9 cellular contexts compared by ENCODE assay signal in the genomic region with DNA sequence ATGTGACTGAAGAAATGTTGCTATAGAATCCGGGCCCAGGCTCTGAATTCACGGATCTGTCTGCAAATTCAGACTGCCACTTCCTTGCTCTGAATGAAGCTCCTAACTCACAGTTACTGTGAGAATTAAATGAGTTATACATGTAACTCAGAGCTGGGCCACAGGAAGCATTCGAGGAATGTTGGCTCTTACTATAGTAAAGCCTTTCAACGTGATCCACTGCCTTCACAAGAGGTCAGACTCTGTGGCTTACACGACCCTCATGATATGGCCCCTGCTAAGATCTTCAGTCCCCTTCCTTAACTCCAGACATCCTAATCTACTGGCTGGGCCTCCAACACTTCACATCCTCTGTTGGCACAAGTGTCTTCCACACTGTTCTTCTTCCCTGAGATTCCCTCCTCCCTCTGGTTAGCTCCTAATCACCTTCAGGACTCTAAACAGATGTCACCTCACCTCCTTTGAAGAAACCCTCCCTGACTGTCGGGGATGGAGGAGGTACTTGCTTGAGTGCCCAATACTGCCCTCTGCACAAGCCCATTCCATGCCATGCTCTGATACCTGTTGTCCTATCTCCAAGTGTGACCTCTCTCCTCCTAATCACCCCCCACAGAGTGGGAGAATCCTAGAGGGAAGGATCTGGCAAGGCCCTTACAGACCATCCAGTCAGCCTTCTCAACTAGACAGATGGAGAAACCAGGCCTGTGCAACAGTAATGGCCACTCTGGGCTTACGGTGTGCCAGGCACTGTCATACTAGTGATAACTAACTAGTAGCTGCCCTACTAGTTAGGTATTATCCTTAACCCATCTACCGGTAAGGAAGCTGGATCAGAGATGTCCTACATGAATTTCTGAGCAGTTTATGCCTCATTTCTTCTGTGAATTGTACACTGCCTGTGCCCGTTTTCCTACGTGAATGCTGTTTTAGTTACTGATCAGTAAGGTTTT. TPM values are rescaled to one million over a fixed set of nuclear protein-coding genes. Genes with fewer than 3 reads are reported as not detected.
A peak's percentile ranks its signal among the peaks of the same experiment; 100 is the strongest.
DNase-seq lines count a peak whose midpoint lies in the region; ATAC-seq and TF ChIP-seq lines count a peak whose summit lies in the region.
"Had no signal": no experiment of that assay in that cellular context is flagged by ENCODE, and none has a peak within 500 bp of the region (broad histone marks: within the 10 kb centered on the region; RNA-seq: fewer than 3 reads in every experiment).

No MANE protein-coding gene starts in this region.

- H3K9me3 ChIP-seq in SJCRH30 (replicated peaks) (no peaks in the 10 kb centered on the region), prostate gland (no peaks in the 10 kb centered on the region)

- ATAC-seq in GM18505 (IDR thresholded peaks at IDR 0.05; ENCODE audit: unreplicated experiment) (no peak), GM18867 (IDR thresholded peaks at IDR 0.05; ENCODE audit: unreplicated experiment) (no peak)

- H3K4me1 ChIP-seq in SJCRH30 (no peaks in the 10 kb centered on the region), prostate gland (replicated peaks) (peaks cover 6% of the 10 kb centered on the region)

- TF ChIP-seq POLR2A in prostate gland (IDR thresholded peaks at IDR 0.05) (no peak), GM18505 (IDR thresholded peaks at IDR 0.05; ENCODE audit: borderline replicate concordance, extremely low read depth, insufficient read depth, insufficient read length) (no peak)

- no peak for TF ChIP-seq CTCF in prostate gland (IDR thresholded peaks at IDR 0.05)

- peak; percentile 8 for DNase-seq in G401 (ENCODE audit: low spot score)
- DNase-seq in SJCRH30, result no peak
- DNase-seq in fibroblast of gingiva (ENCODE audit: low read depth), result peak; percentile 18
- no peak for DNase-seq in prostate gland (ENCODE audit: low spot score)
- no peak for DNase-seq in stimulated activated CD4-positive, alpha-beta T cell treated with anti-CD3 and anti-CD28 coated beads, Interleukin-1b, Interleukin-23, amount 100 ng/mL, for 48 hours
- DNase-seq in NCI-H128 (lab: John Stamatoyannopoulos, UW; ENCODE audit: unreplicated experiment), result no peak

- peak overlapping the region; percentile 98 for H3K4me3 ChIP-seq in SJCRH30
- peak overlapping the region; percentile 73 to 83 for H3K4me3 ChIP-seq in prostate gland

- intact Hi-C loops in prostate gland (cut with DNase I), result no loop called here

- in situ Hi-C loops in G401 (cut with HindIII; ENCODE audit: low sequenced_read_pairs), result no loop called here

- H3K27me3 ChIP-seq in SJCRH30 (no peaks in the 10 kb centered on the region), prostate gland (replicated peaks; ENCODE audit: insufficient read depth) (no peaks in the 10 kb centered on the region)

- H3K27ac ChIP-seq in SJCRH30 (peak overlapping the region; percentile 83), prostate gland (peak overlapping the region in 1 of 2 donors; percentile 85)

- peaks cover 33% of the 10 kb centered on the region for H3K36me3 ChIP-seq in SJCRH30
- H3K36me3 ChIP-seq in prostate gland, result peaks cover 4 to 11% of the 10 kb centered on the region in 2 donors

- 51% methylated on average over 10 of the region's 10 CpGs for WGBS in prostate gland

RNA-seq across cellular contexts. Expression of gene ACTR8, which starts 1.3 kb away (rescaled TPM):
- total RNA-seq in G401 (2014; rRNA removed; shearing (Covaris generic)), result 26.3 and 41.7 TPM in 2 replicates
- total RNA-seq in SJCRH30 (2014; rRNA removed; shearing (Covaris generic)), result 20.3 and 21.6 TPM in 2 replicates
- total RNA-seq in prostate gland, result 10 to 100 TPM; 20.6 to 54.5 TPM

RNA-seq across cellular contexts. Expression of gene SELENOK, which starts 11.0 kb away (rescaled TPM):
- total RNA-seq in G401 (2014; rRNA removed; shearing (Covaris generic)), result 45.9 and 68.5 TPM in 2 replicates
- 42.8 and 44.1 TPM in 2 replicates for total RNA-seq in SJCRH30 (2014; rRNA removed; shearing (Covaris generic))
- total RNA-seq in prostate gland, result 10 to 100 TPM; 48.5 to 51.1 TPM

RNA-seq across cellular contexts. Expression of gene IL17RB, which starts 34.3 kb away (rescaled TPM):
- 0.12 and 0.54 TPM in 2 replicates for total RNA-seq in G401 (2014; rRNA removed; shearing (Covaris generic))
- total RNA-seq in SJCRH30 (2014; rRNA removed; shearing (Covaris generic)), result not detected in 2 replicates
- total RNA-seq in prostate gland, result 10 to 100 TPM in 1 of 2 donors, 1 to 10 TPM in 1; 6.0 to 14.3 TPM
- total RNA-seq: HT1080 had no signal

RNA-seq across cellular contexts. Expression of gene CHDH, which starts 34.5 kb away (rescaled TPM):
- total RNA-seq in G401 (2014; rRNA removed; shearing (Covaris generic)), result 5.6 and 7.9 TPM in 2 replicates
- 0.41 and 0.42 TPM in 2 replicates for total RNA-seq in SJCRH30 (2014; rRNA removed; shearing (Covaris generic))
- total RNA-seq in prostate gland, result 10 to 100 TPM; 40.2 to 43.9 TPM
- total RNA-seq: HT1080 had no signal

Comparison
In these comparisons a context has a peak if more than half of its experiments do, and no peak if none do; other contexts are left out.
1. DNase-seq: peak in G401 (single experiment) and fibroblast of gingiva (single experiment); none in SJCRH30 (0 of 2), prostate gland (single experiment), stimulated activated CD4-positive, alpha-beta T cell treated with anti-CD3 and anti-CD28 coated beads, Interleukin-1b, Interleukin-23, amount 100 ng/mL, for 48 hours (single experiment) and NCI-H128 (single experiment).